Comparison of ENCODE assay signal across 12 cellular contexts in genomic region chr15:85500060-85500708, GRCh38.
A peak's percentile ranks its signal among the peaks of the same experiment; 100 is the strongest.
DNase-seq lines count a peak whose midpoint lies in the region; ATAC-seq and TF ChIP-seq lines count a peak whose summit lies in the region.
"Had no signal": no experiment of that assay in that cellular context is flagged by ENCODE, and none has a peak within 500 bp of the region (broad histone marks: within the 10 kb centered on the region; RNA-seq: fewer than 3 reads in every experiment).

No MANE protein-coding gene starts in this region.

- H3K9ac ChIP-seq in neural progenitor cell, result no peak overlapping the region

- H3F3A ChIP-seq in neural progenitor cell (ENCODE audit: low read depth), result no peaks in the 10 kb centered on the region

- H3K4me3 ChIP-seq in neural progenitor cell, result no peak overlapping the region
- H3K4me3 ChIP-seq: tibial nerve had no signal

- peaks cover 76% of the 10 kb centered on the region for H4K20me1 ChIP-seq in neural progenitor cell (ENCODE audit: low read depth)

- peak; percentile 57 for ATAC-seq in GM19023 (IDR thresholded peaks at IDR 0.05; ENCODE audit: unreplicated experiment)
- ATAC-seq in HG02981 (IDR thresholded peaks at IDR 0.05; ENCODE audit: unreplicated experiment), result peak; percentile 63
- peak; percentile 22 for ATAC-seq in esophagus mucosa

- no peaks in the 10 kb centered on the region for H3K9me3 Mint-ChIP-seq in neural progenitor cell
- H3K9me3 Mint-ChIP-seq: activated CD4-positive, alpha-beta T cell treated with anti-CD3 and anti-CD28 coated beads, Interleukin-2, amount 10 ng/mL, durations not matched to agents 7 days and 5 days had no signal

- peaks cover 40% of the 10 kb centered on the region for H3K4me1 ChIP-seq in neural progenitor cell

- H2AFZ ChIP-seq in neural progenitor cell (replicated peaks), result no peak overlapping the region

- H3K4me3 Mint-ChIP-seq in neural progenitor cell, result no peak overlapping the region
- H3K4me3 Mint-ChIP-seq: activated CD4-positive, alpha-beta T cell treated with anti-CD3 and anti-CD28 coated beads, Interleukin-2, amount 10 ng/mL, durations not matched to agents 7 days and 5 days had no signal

- peak overlapping the region; percentile 36 for H3K4me2 ChIP-seq in neural progenitor cell

- no peak overlapping the region for H3K27ac Mint-ChIP-seq in neural progenitor cell
- H3K27ac Mint-ChIP-seq: activated CD4-positive, alpha-beta T cell treated with anti-CD3 and anti-CD28 coated beads, Interleukin-2, amount 10 ng/mL, durations not matched to agents 7 days and 5 days had no signal

- TF ChIP-seq CTCF in neural progenitor cell (IDR thresholded peaks at IDR 0.05), result no peak

- no peak overlapping the region for H3K27ac ChIP-seq in neural progenitor cell

- no peaks in the 10 kb centered on the region for H3K36me3 ChIP-seq in neural progenitor cell
- H3K36me3 ChIP-seq: tibial nerve had no signal

- H3K4me1 Mint-ChIP-seq in neural progenitor cell, result peaks cover 74% of the 10 kb centered on the region

- no peaks in the 10 kb centered on the region for H3K27me3 Mint-ChIP-seq in neural progenitor cell (ENCODE audit: insufficient read depth, low read depth)
- H3K27me3 Mint-ChIP-seq: activated CD4-positive, alpha-beta T cell treated with anti-CD3 and anti-CD28 coated beads, Interleukin-2, amount 10 ng/mL, durations not matched to agents 7 days and 5 days had no signal

- DNase-seq in neural progenitor cell (ENCODE audit: low spot score), result no peak
- DNase-seq in GDM1 (lab: John Stamatoyannopoulos, UW), result no peak
- no peak for DNase-seq in NCI-H524 treated with DMSO at 0.1 percent for 48 hours (lab: John Stamatoyannopoulos, UW)
- DNase-seq in nucleus accumbens (lab: John Stamatoyannopoulos, UW), result no peak
- no peak for DNase-seq in NCI-H1092 treated with DMSO at 0.1 percent for 48 hours (lab: John Stamatoyannopoulos, UW)
- DNase-seq: activated CD4-positive, alpha-beta T cell treated with anti-CD3 and anti-CD28 coated beads, Interleukin-2, amount 10 ng/mL, durations not matched to agents 7 days and 5 days; Kasumi-1; NCI-H226 had no signal

- no peaks in the 10 kb centered on the region for H3K9me3 ChIP-seq in neural progenitor cell (ENCODE audit: low read depth)
- H3K9me3 ChIP-seq: tibial nerve had no signal

- H3K79me2 ChIP-seq in neural progenitor cell (ENCODE audit: low read depth), result peaks cover 86% of the 10 kb centered on the region

- no peaks in the 10 kb centered on the region for H3K27me3 ChIP-seq in neural progenitor cell
- H3K27me3 ChIP-seq: tibial nerve had no signal

- peaks cover 1% of the 10 kb centered on the region for H3K36me3 Mint-ChIP-seq in neural progenitor cell
